1 cellular context compared by ENCODE assay signal in genomic region chr19:2199215-2199614, GRCh38.
TF ChIP-seq lines count a peak whose summit lies in the region.

No MANE protein-coding gene starts in this region.

TF ChIP-seq in HCT116, 20 proteins besides CTCF, POLR2A, EP300 and RAD21 (continued from another document):
- TF ChIP-seq REST (IDR thresholded peaks at IDR 0.05; ENCODE audit: low read depth) (no peak), ELF1 (IDR thresholded peaks at IDR 0.05; ENCODE audit: borderline replicate concordance, low read depth) (no peak), EZH2 (IDR thresholded peaks at IDR 0.05) (no peak), ATF3 (IDR thresholded peaks at IDR 0.05) (no peak), CEBPB (IDR thresholded peaks at IDR 0.05; ENCODE audit: low read depth) (no peak), FOSL1 (IDR thresholded peaks at IDR 0.05; ENCODE audit: low read depth) (no peak), CBX3 (IDR thresholded peaks at IDR 0.05; ENCODE audit: low read depth) (no peak), SIN3A (IDR thresholded peaks at IDR 0.05; ENCODE audit: low read depth) (no peak)
